In the genomic region with DNA sequence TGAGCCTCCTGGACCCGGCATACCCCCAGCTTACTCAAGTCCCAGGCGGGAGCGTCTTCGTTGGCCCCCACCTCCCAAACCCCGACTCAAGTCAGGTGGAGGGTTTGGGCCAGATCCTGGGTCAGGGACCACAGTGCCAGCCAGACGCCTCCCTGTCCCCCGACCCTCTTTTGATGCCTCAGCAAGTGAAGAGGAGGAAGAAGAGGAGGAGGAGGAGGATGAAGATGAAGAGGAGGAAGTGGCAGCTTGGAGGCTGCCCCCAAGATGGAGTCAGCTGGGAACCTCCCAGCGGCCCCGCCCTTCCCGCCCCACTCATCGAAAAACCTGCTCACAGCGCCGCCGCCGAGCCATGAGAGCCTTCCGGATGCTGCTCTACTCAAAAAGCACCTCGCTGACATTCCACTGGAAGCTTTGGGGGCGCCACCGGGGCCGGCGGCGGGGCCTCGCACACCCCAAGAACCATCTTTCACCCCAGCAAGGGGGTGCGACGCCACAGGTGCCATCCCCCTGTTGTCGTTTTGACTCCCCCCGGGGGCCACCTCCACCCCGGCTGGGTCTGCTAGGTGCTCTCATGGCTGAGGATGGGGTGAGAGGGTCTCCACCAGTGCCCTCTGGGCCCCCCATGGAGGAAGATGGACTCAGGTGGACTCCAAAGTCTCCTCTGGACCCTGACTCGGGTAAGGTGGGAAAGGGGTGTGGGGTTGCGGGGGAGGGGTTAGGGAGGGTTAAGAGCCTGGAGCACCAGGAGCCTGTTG, we compare ENCODE assay signal across 12 cellular contexts. TPM values are rescaled to one million over a fixed set of nuclear protein-coding genes. Genes with fewer than 3 reads are reported as not detected.
DNase-seq lines count a peak whose midpoint lies in the region; ATAC-seq and TF ChIP-seq lines count a peak whose summit lies in the region.
"Had no signal": no experiment of that assay in that cellular context is flagged by ENCODE, and none has a peak within 500 bp of the region (broad histone marks: within the 10 kb centered on the region; RNA-seq: fewer than 3 reads in every experiment).

No MANE protein-coding gene starts in this region.

- CTCF ChIA-PET in WTC11 (lab: Charles Lee) = interaction anchor here (3.5 kb wide), 1 partner anchor 124 kb away, joined by 29 read pairs; a partner anchor contains a TSS

- peak overlapping the region; percentile 92 to 97 for H3K4me3 Mint-ChIP-seq in activated T-cell treated with anti-CD3 and anti-CD28 coated beads, Interleukin-2, amount 50 U/mL, for 72 hours
- H3K4me3 Mint-ChIP-seq in WTC11 (peak overlapping the region; percentile 94), glutamatergic neuron (ENCODE audit: unreplicated experiment) (peak overlapping the region; percentile 98)
- peak overlapping the region; percentile 98 to 99 for H3K4me3 Mint-ChIP-seq in stimulated activated naive CD8-positive, alpha-beta T cell treated with anti-CD3 and anti-CD28 coated beads, Interleukin-15, amount 100 ng/mL, for 72 hours

- H3K4me1 Mint-ChIP-seq in activated T-cell treated with anti-CD3 and anti-CD28 coated beads, Interleukin-2, amount 50 U/mL, for 72 hours (ENCODE audit: low read depth) = peaks cover 50% of the 10 kb centered on the region
- H3K4me1 Mint-ChIP-seq in WTC11 = peaks cover 34% of the 10 kb centered on the region
- H3K4me1 Mint-ChIP-seq in glutamatergic neuron (ENCODE audit: low read depth, unreplicated experiment) = peaks cover 12% of the 10 kb centered on the region
- peaks cover 66% of the 10 kb centered on the region for H3K4me1 Mint-ChIP-seq in stimulated activated naive CD8-positive, alpha-beta T cell treated with anti-CD3 and anti-CD28 coated beads, Interleukin-15, amount 100 ng/mL, for 72 hours

- TF ChIP-seq CTCF in WTC11 (IDR thresholded peaks at IDR 0.05) (no peak), glutamatergic neuron (IDR thresholded peaks at IDR 0.05; ENCODE audit: partially characterized antibody, unreplicated experiment) (no peak)

- no peak for ATAC-seq in activated T-cell treated with anti-CD3 and anti-CD28 coated beads, Interleukin-2, amount 50 U/mL, for 72 hours (replicated peaks in 1 of 2)
- no peak for ATAC-seq in WTC11
- no peak for ATAC-seq in stimulated activated naive CD8-positive, alpha-beta T cell treated with anti-CD3 and anti-CD28 coated beads, Interleukin-15, amount 100 ng/mL, for 72 hours
- ATAC-seq in GM19035 (IDR thresholded peaks at IDR 0.05; ENCODE audit: unreplicated experiment) = no peak
- ATAC-seq in GM21447 (IDR thresholded peaks at IDR 0.05; ENCODE audit: unreplicated experiment) = no peak

- H3K36me3 Mint-ChIP-seq in activated T-cell treated with anti-CD3 and anti-CD28 coated beads, Interleukin-2, amount 50 U/mL, for 72 hours (ENCODE audit: insufficient read depth in 2 of 2) = peaks cover 7% of the 10 kb centered on the region in 2 donors
- H3K36me3 Mint-ChIP-seq in WTC11 = peaks cover 36% of the 10 kb centered on the region
- H3K36me3 Mint-ChIP-seq in glutamatergic neuron (ENCODE audit: unreplicated experiment) = no peaks in the 10 kb centered on the region

- no peak for DNase-seq in activated T-cell treated with anti-CD3 and anti-CD28 coated beads, Interleukin-2, amount 50 U/mL, for 72 hours
- DNase-seq in activated T-cell treated with anti-CD3 and anti-CD28 coated beads for 4 hours (no peak), WTC11 (ENCODE audit: low spot score) (no peak), glutamatergic neuron (no peak)
- no peak for DNase-seq in stimulated activated naive CD8-positive, alpha-beta T cell treated with anti-CD3 and anti-CD28 coated beads, Interleukin-15, amount 100 ng/mL, for 72 hours
- DNase-seq in central memory CD4-positive, alpha-beta T cell = no peak
- DNase-seq: COR-L47, foreskin melanocyte, NCI-H526, retina had no signal

- H3K27ac Mint-ChIP-seq in activated T-cell treated with anti-CD3 and anti-CD28 coated beads, Interleukin-2, amount 50 U/mL, for 72 hours = no peak overlapping the region
- H3K27ac Mint-ChIP-seq in WTC11 (no peak overlapping the region), glutamatergic neuron (ENCODE audit: unreplicated experiment) (no peak overlapping the region)
- H3K27ac Mint-ChIP-seq in stimulated activated naive CD8-positive, alpha-beta T cell treated with anti-CD3 and anti-CD28 coated beads, Interleukin-15, amount 100 ng/mL, for 72 hours = peak overlapping the region in 1 of 2 donors; percentile 93

- no peaks in the 10 kb centered on the region for H3K9me3 Mint-ChIP-seq in activated T-cell treated with anti-CD3 and anti-CD28 coated beads, Interleukin-2, amount 50 U/mL, for 72 hours
- no peaks in the 10 kb centered on the region for H3K9me3 Mint-ChIP-seq in WTC11
- peaks cover 18% of the 10 kb centered on the region for H3K9me3 Mint-ChIP-seq in glutamatergic neuron (ENCODE audit: unreplicated experiment)
- H3K9me3 Mint-ChIP-seq in stimulated activated naive CD8-positive, alpha-beta T cell treated with anti-CD3 and anti-CD28 coated beads, Interleukin-15, amount 100 ng/mL, for 72 hours = no peaks in the 10 kb centered on the region

- POLR2A ChIA-PET in WTC11 (lab: Charles Lee) = no interaction called here

- H3K27me3 Mint-ChIP-seq in activated T-cell treated with anti-CD3 and anti-CD28 coated beads, Interleukin-2, amount 50 U/mL, for 72 hours (ENCODE audit: low read depth) = no peaks in the 10 kb centered on the region
- H3K27me3 Mint-ChIP-seq in WTC11 (ENCODE audit: low read depth) (no peaks in the 10 kb centered on the region), glutamatergic neuron (ENCODE audit: unreplicated experiment) (peaks cover 9% of the 10 kb centered on the region)
- no peaks in the 10 kb centered on the region for H3K27me3 Mint-ChIP-seq in stimulated activated naive CD8-positive, alpha-beta T cell treated with anti-CD3 and anti-CD28 coated beads, Interleukin-15, amount 100 ng/mL, for 72 hours

TF ChIP-seq in WTC11, 78 proteins besides CTCF, POLR2A, EP300 and RAD21 (continues in another document):
- TF ChIP-seq JUN (CRISPR knock-in tag; IDR thresholded peaks at IDR 0.05) = no peak
- TF ChIP-seq, protein P1, sequence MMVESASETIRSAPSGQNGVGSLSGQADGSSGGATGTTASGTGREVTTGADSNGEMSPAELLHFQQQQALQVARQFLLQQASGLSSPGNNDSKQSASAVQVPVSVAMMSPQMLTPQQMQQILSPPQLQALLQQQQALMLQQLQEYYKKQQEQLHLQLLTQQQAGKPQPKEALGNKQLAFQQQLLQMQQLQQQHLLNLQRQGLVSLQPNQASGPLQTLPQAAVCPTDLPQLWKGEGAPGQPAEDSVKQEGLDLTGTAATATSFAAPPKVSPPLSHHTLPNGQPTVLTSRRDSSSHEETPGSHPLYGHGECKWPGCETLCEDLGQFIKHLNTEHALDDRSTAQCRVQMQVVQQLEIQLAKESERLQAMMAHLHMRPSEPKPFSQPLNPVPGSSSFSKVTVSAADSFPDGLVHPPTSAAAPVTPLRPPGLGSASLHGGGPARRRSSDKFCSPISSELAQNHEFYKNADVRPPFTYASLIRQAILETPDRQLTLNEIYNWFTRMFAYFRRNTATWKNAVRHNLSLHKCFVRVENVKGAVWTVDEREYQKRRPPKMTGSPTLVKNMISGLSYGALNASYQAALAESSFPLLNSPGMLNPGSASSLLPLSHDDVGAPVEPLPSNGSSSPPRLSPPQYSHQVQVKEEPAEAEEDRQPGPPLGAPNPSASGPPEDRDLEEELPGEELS (CRISPR knock-in tag; IDR thresholded peaks at IDR 0.05) = no peak
- TF ChIP-seq RORB (CRISPR knock-in tag; IDR thresholded peaks at IDR 0.05) = no peak
- TF ChIP-seq, protein P2, sequence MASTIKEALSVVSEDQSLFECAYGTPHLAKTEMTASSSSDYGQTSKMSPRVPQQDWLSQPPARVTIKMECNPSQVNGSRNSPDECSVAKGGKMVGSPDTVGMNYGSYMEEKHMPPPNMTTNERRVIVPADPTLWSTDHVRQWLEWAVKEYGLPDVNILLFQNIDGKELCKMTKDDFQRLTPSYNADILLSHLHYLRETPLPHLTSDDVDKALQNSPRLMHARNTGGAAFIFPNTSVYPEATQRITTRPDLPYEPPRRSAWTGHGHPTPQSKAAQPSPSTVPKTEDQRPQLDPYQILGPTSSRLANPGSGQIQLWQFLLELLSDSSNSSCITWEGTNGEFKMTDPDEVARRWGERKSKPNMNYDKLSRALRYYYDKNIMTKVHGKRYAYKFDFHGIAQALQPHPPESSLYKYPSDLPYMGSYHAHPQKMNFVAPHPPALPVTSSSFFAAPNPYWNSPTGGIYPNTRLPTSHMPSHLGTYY (CRISPR knock-in tag; IDR thresholded peaks at IDR 0.05) = no peak
- no peak for TF ChIP-seq TP53 (CRISPR knock-in tag; IDR thresholded peaks at IDR 0.05)
- TF ChIP-seq NFYB (CRISPR knock-in tag; conservative IDR thresholded peaks at IDR 0.05; ENCODE audit: low read depth) = no peak
- TF ChIP-seq EMX1 (CRISPR knock-in tag; IDR thresholded peaks at IDR 0.05) = no peak
- TF ChIP-seq, protein P3, sequence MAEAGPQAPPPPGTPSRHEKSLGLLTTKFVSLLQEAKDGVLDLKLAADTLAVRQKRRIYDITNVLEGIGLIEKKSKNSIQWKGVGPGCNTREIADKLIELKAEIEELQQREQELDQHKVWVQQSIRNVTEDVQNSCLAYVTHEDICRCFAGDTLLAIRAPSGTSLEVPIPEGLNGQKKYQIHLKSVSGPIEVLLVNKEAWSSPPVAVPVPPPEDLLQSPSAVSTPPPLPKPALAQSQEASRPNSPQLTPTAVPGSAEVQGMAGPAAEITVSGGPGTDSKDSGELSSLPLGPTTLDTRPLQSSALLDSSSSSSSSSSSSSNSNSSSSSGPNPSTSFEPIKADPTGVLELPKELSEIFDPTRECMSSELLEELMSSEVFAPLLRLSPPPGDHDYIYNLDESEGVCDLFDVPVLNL (CRISPR knock-in tag; IDR thresholded peaks at IDR 0.05; ENCODE audit: borderline replicate concordance, low read depth) = no peak
- no peak for TF ChIP-seq ZNF263 (CRISPR knock-in tag; IDR thresholded peaks at IDR 0.05; ENCODE audit: low read depth)

RNA-seq across cellular contexts. Expression of a gene that starts 1.6 kb away (rescaled TPM):
- total RNA-seq in activated T-cell treated with anti-CD3 and anti-CD28 coated beads, Interleukin-2, amount 50 U/mL, for 72 hours = 10 to 100 TPM; 41.8 to 55.3 TPM
- 72.2 to 85.4 TPM (median 75.2 TPM) in 3 replicates for total RNA-seq in WTC11 (2021)
- 66.4 TPM for total RNA-seq in glutamatergic neuron (ENCODE audit: unreplicated experiment)

RNA-seq across cellular contexts. Expression of a gene that starts 4.7 kb away (rescaled TPM):
- 1 to 10 TPM; 4.3 to 7.8 TPM for total RNA-seq in activated T-cell treated with anti-CD3 and anti-CD28 coated beads, Interleukin-2, amount 50 U/mL, for 72 hours
- 2.2 to 3.2 TPM (median 2.9 TPM) in 3 replicates for total RNA-seq in WTC11 (2021)
- total RNA-seq in glutamatergic neuron (ENCODE audit: unreplicated experiment) = not detected

RNA-seq across cellular contexts. Expression of a gene that starts 14.4 kb away (rescaled TPM):
- 10 to 100 TPM; 23.2 to 25.5 TPM for total RNA-seq in activated T-cell treated with anti-CD3 and anti-CD28 coated beads, Interleukin-2, amount 50 U/mL, for 72 hours
- total RNA-seq in WTC11 (2021) (8.1 to 10.5 TPM (median 10.2 TPM) in 3 replicates), glutamatergic neuron (ENCODE audit: unreplicated experiment) (0.83 TPM)

RNA-seq across cellular contexts. Expression of a gene that starts 16.1 kb away (rescaled TPM):
- total RNA-seq in activated T-cell treated with anti-CD3 and anti-CD28 coated beads, Interleukin-2, amount 50 U/mL, for 72 hours = 10 to 100 TPM; 10.3 to 28.1 TPM
- 0.41 to 0.87 TPM (median 0.72 TPM) in 3 replicates for total RNA-seq in WTC11 (2021)
- not detected for total RNA-seq in glutamatergic neuron (ENCODE audit: unreplicated experiment)

RNA-seq across cellular contexts. Expression of a gene that starts 20.4 kb away (rescaled TPM):
- total RNA-seq in activated T-cell treated with anti-CD3 and anti-CD28 coated beads, Interleukin-2, amount 50 U/mL, for 72 hours = 10 to 100 TPM; 44.0 to 51.9 TPM
- 55.3 to 57.7 TPM (median 57.0 TPM) in 3 replicates for total RNA-seq in WTC11 (2021)
- 60.2 TPM for total RNA-seq in glutamatergic neuron (ENCODE audit: unreplicated experiment)
